1 cellular context compared by ENCODE assay signal in genomic region chr12:2813214-2813554, GRCh38.
TF ChIP-seq lines count a peak whose summit lies in the region.

No MANE protein-coding gene starts in this region.

TF ChIP-seq in endothelial cell of umbilical vein, 7 proteins besides CTCF, POLR2A, EP300 and RAD21:
- no peak for TF ChIP-seq MYC (IDR thresholded peaks at IDR 0.05; ENCODE audit: low read depth, low read length)
- no peak for TF ChIP-seq EZH2 (IDR thresholded peaks at IDR 0.05; ENCODE audit: borderline replicate concordance, low read depth, low read length, severe bottlenecking)
- no peak for TF ChIP-seq MAX (IDR thresholded peaks at IDR 0.05; ENCODE audit: insufficient read depth, insufficient read length)
- no peak for TF ChIP-seq POLR2AphosphoS5 (IDR thresholded peaks at IDR 0.05; ENCODE audit: insufficient read depth, low read depth, low read length)
- no peak for TF ChIP-seq FOS (IDR thresholded peaks at IDR 0.05; ENCODE audit: borderline replicate concordance, insufficient read depth, low read length)
- no peak for TF ChIP-seq JUN (IDR thresholded peaks at IDR 0.05; ENCODE audit: borderline replicate concordance, insufficient read depth, insufficient read length, low read depth)
- no peak for TF ChIP-seq GATA2 (IDR thresholded peaks at IDR 0.05; ENCODE audit: insufficient read depth, insufficient read length, low read depth, low read length)
